Comparison of ENCODE assay signal across 24 cellular contexts in the genomic region with DNA sequence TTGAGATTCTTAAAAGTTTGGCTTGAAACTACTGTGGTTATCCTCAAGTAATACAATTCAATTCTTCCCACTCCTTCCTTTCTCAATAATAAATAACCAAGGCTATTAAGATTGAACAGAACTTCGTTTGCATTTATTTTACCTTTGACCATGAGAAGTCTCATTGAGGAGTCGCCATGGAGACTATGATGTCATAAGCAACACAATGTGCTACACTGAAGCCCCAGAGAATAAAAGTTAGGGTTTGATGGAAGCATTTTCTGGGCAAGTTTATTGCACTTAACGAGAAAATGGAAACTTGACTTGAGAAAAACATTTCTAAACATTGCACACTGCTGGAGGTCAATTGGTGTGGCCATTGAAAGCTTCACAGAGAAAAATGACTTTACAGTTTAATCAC.
DNase-seq lines count a peak whose midpoint lies in the region; ATAC-seq, FAIRE-seq and TF ChIP-seq lines count a peak whose summit lies in the region.
"Had no signal": no experiment of that assay in that cellular context is flagged by ENCODE, and none has a peak within 500 bp of the region (broad histone marks: within the 10 kb centered on the region; RNA-seq: fewer than 3 reads in every experiment).

No MANE protein-coding gene starts in this region.

- in situ Hi-C loops in GM12878 (cut with MboI) = no loop called here

- H3K4me1 ChIP-seq in HEK293 (ENCODE audit: control insufficient read depth, insufficient read depth, low read length) (no peaks in the 10 kb centered on the region), GM12878 (ENCODE audit: control insufficient read depth, insufficient read depth, low read length) (no peaks in the 10 kb centered on the region), BE2C (no peaks in the 10 kb centered on the region)
- H3K4me1 ChIP-seq: SJSA1 had no signal

- TF ChIP-seq RAD21 in GM12878 (IDR thresholded peaks at IDR 0.05; ENCODE audit: insufficient read depth, low read depth, low read length) = no peak

- no peak for TF ChIP-seq EP300 in GM12878 (IDR thresholded peaks at IDR 0.05; ENCODE audit: borderline replicate concordance in 1 of 2, control insufficient read depth in 1 of 2, low read depth in 2 of 2, low read length in 2 of 2)

- H2AFZ ChIP-seq in GM12878 (ENCODE audit: control insufficient read depth, low read depth, low read length) = no peak overlapping the region

- H3K9ac ChIP-seq in GM12878 (ENCODE audit: control insufficient read depth, insufficient read depth, low read length) = no peak overlapping the region

- DNase-seq in GM12878 (ENCODE audit: low read depth, low spot score) (no peak), left kidney (ENCODE audit: low read depth, low spot score) (peak; percentile 61), sciatic nerve (ENCODE audit: low spot score) (no peak), NCI-H187 (lab: John Stamatoyannopoulos, UW) (no peak), BE2C (no peak)
- DNase-seq: HCEC 1CT; Karpas-422; NCI-H1092; NCI-H1417 treated with DMSO at 0.1 percent for 48 hours; NCI-H187 treated with DMSO at 0.1 percent for 48 hours; NCI-H446; NCI-H524 treated with DMSO at 0.1 percent for 48 hours; NCI-H82; NK-92 treated with Interleukin-12 subunit alpha and Interleukin-12 subunit beta, amount 100 ng/mL, for 24 hours; PC-3 had no signal

- no peaks in the 10 kb centered on the region for H3K27me3 ChIP-seq in GM12878 (replicated peaks in 1 of 2; ENCODE audit: control insufficient read depth in 2 of 2, insufficient read depth in 2 of 2, low read length in 1 of 2)
- no peaks in the 10 kb centered on the region for H3K27me3 ChIP-seq in BE2C
- H3K27me3 ChIP-seq: SJSA1 had no signal

- CTCF ChIA-PET in HEK293 (lab: Yijun Ruan, JAX) = no interaction called here
- CTCF ChIA-PET in GM12878 (lab: Yijun Ruan, JAX) = interaction anchor here (1.5 kb wide), 1 partner anchor 28 kb away, joined by 4 read pairs; no protein-coding TSS in a partner anchor

- H3K27ac ChIP-seq in HEK293 (ENCODE audit: extremely low read depth, low read depth, low read length) (no peak overlapping the region), GM12878 (ENCODE audit: control insufficient read depth, insufficient read depth) (no peak overlapping the region)
- H3K27ac ChIP-seq: HL-60, SJSA1 had no signal

- no peaks in the 10 kb centered on the region for H3K9me3 ChIP-seq in HEK293 (ENCODE audit: control insufficient read depth, insufficient read depth, low read depth, low read length)
- H3K9me3 ChIP-seq in GM12878 (replicated peaks; ENCODE audit: control insufficient read depth, insufficient read depth, low read length) = no peaks in the 10 kb centered on the region
- no peaks in the 10 kb centered on the region for H3K9me3 ChIP-seq in BE2C
- H3K9me3 ChIP-seq: SJSA1 had no signal

- intact Hi-C loops in GM12878 (cut with micrococcal nuclease; ENCODE audit: unreplicated experiment) (no loop called here), sciatic nerve (cut with DNase I) (no loop called here)

- no peaks in the 10 kb centered on the region for H3K79me2 ChIP-seq in GM12878 (ENCODE audit: control insufficient read depth, insufficient read depth, low read length)

- FAIRE-seq in GM12878 (lab: Jason Lieb, UNC) = no peak
- FAIRE-seq: D721Med, G401.6, GM12891, GM19239, H1 had no signal

- no peaks in the 10 kb centered on the region for H4K20me1 ChIP-seq in GM12878 (ENCODE audit: control insufficient read depth, insufficient read depth)

- H3K36me3 ChIP-seq in HEK293 (ENCODE audit: control insufficient read depth in 2 of 2, insufficient read depth in 1 of 2, low read length in 2 of 2) (no peaks in the 10 kb centered on the region), GM12878 (ENCODE audit: control insufficient read depth in 2 of 2, insufficient read depth in 2 of 2, low read length in 1 of 2) (no peaks in the 10 kb centered on the region), BE2C (no peaks in the 10 kb centered on the region)
- H3K36me3 ChIP-seq: SJSA1 had no signal

- POLR2A ChIA-PET in HEK293 (lab: Yijun Ruan, JAX) = no interaction called here
- POLR2A ChIA-PET in GM12878 (lab: Charles Lee) = no interaction called here

- RAD21 ChIA-PET in GM12878 (lab: Charles Lee; ENCODE audit: unreplicated experiment) = no interaction called here

- no TSS peak for BruUV-seq in GM12878 (replicated peaks; lab: Mats Ljungman, UMichigan)

- WGBS in GM12878 (ENCODE audit: insufficient coverage, insufficient replicate concordance, low lambda C conversion rate, missing lambda C conversion rate) = 22% methylated on average over 3 of the region's 3 CpGs

- H3K4me3 ChIP-seq in HEK293 (ENCODE audit: low read depth, low read length) (no peak overlapping the region), GM12878 (no peak overlapping the region), BE2C (ENCODE audit: low read depth, low read length) (no peak overlapping the region)
- H3K4me3 ChIP-seq: SJSA1 had no signal

- SMC1A ChIA-PET in GM12878 (lab: Charles Lee; ENCODE audit: uncharacterized antibody, unreplicated experiment) = interaction anchor here (0.7 to 2.0 kb wide), 4 partner anchors 11 to 513 kb away, joined by 3 to 9 read pairs (median 4); no protein-coding TSS in a partner anchor

- TF ChIP-seq CTCF in HEK293 (tag by site-specific recombination; IDR thresholded peaks at IDR 0.05) = no peak
- no peak for TF ChIP-seq CTCF in GM12878 (IDR thresholded peaks at IDR 0.05 in 2 of 3, conservative IDR thresholded peaks at IDR 0.05 in 1 of 3; ENCODE audit: control insufficient read depth in 2 of 3, extremely low read depth in 1 of 3, insufficient read depth in 1 of 3, low read depth in 3 of 3, low read length in 3 of 3)
- no peak for TF ChIP-seq CTCF in BE2C (IDR thresholded peaks at IDR 0.05; ENCODE audit: low read depth, low read length)

- ATAC-seq in GM12878 = peak; percentile 42; the same call in 2 of the 3 replicates
- peak; percentile 93 for ATAC-seq in sciatic nerve
- no peak for ATAC-seq in HG03571 (IDR thresholded peaks at IDR 0.05; ENCODE audit: unreplicated experiment)
- ATAC-seq: PC-3 had no signal

- TF ChIP-seq POLR2A in GM12878 (IDR thresholded peaks at IDR 0.05; ENCODE audit: low read depth, low read length) = no peak

- no peak overlapping the region for H3K4me2 ChIP-seq in GM12878 (ENCODE audit: control insufficient read depth, insufficient read depth)

TF ChIP-seq in HEK293, 187 proteins besides CTCF, POLR2A, EP300 and RAD21:
- TF ChIP-seq, protein P1, sequence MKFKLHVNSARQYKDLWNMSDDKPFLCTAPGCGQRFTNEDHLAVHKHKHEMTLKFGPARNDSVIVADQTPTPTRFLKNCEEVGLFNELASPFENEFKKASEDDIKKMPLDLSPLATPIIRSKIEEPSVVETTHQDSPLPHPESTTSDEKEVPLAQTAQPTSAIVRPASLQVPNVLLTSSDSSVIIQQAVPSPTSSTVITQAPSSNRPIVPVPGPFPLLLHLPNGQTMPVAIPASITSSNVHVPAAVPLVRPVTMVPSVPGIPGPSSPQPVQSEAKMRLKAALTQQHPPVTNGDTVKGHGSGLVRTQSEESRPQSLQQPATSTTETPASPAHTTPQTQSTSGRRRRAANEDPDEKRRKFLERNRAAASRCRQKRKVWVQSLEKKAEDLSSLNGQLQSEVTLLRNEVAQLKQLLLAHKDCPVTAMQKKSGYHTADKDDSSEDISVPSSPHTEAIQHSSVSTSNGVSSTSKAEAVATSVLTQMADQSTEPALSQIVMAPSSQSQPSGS (tag by site-specific recombination; IDR thresholded peaks at IDR 0.05; ENCODE audit: low read depth) = peak; percentile 32; the same call in 1 of the 2 replicates
- no peak for TF ChIP-seq ZNF202 (tag by site-specific recombination; IDR thresholded peaks at IDR 0.05; ENCODE audit: borderline replicate concordance)

TF ChIP-seq in GM12878, 131 proteins besides CTCF, POLR2A, EP300 and RAD21:
- TF ChIP-seq ATF7 (IDR thresholded peaks at IDR 0.05; ENCODE audit: low read depth) = 0 out of 2 replicates have a peak, but pooled peaks have one; percentile 18
- TF ChIP-seq NR2C2 (IDR thresholded peaks at IDR 0.05; ENCODE audit: borderline replicate concordance, control insufficient read depth, insufficient read length, low read depth) = no peak
- no peak for TF ChIP-seq ZBED1 (IDR thresholded peaks at IDR 0.05; ENCODE audit: borderline replicate concordance)
- TF ChIP-seq, protein P2, sequence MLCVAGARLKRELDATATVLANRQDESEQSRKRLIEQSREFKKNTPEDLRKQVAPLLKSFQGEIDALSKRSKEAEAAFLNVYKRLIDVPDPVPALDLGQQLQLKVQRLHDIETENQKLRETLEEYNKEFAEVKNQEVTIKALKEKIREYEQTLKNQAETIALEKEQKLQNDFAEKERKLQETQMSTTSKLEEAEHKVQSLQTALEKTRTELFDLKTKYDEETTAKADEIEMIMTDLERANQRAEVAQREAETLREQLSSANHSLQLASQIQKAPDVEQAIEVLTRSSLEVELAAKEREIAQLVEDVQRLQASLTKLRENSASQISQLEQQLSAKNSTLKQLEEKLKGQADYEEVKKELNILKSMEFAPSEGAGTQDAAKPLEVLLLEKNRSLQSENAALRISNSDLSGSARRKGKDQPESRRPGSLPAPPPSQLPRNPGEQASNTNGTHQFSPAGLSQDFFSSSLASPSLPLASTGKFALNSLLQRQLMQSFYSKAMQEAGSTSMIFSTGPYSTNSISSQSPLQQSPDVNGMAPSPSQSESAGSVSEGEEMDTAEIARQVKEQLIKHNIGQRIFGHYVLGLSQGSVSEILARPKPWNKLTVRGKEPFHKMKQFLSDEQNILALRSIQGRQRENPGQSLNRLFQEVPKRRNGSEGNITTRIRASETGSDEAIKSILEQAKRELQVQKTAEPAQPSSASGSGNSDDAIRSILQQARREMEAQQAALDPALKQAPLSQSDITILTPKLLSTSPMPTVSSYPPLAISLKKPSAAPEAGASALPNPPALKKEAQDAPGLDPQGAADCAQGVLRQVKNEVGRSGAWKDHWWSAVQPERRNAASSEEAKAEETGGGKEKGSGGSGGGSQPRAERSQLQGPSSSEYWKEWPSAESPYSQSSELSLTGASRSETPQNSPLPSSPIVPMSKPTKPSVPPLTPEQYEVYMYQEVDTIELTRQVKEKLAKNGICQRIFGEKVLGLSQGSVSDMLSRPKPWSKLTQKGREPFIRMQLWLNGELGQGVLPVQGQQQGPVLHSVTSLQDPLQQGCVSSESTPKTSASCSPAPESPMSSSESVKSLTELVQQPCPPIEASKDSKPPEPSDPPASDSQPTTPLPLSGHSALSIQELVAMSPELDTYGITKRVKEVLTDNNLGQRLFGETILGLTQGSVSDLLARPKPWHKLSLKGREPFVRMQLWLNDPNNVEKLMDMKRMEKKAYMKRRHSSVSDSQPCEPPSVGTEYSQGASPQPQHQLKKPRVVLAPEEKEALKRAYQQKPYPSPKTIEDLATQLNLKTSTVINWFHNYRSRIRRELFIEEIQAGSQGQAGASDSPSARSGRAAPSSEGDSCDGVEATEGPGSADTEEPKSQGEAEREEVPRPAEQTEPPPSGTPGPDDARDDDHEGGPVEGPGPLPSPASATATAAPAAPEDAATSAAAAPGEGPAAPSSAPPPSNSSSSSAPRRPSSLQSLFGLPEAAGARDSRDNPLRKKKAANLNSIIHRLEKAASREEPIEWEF (IDR thresholded peaks at IDR 0.05; ENCODE audit: insufficient replicate concordance, low read depth, low read length) = no peak
